In genomic region chr2:106658616-106659015, GRCh38 we compare ENCODE assay signal across 34 cellular contexts.
"Had no signal": no experiment of that assay in that cellular context is flagged by ENCODE, and none has a peak within 500 bp of the region (broad histone marks: within the 10 kb centered on the region; RNA-seq: fewer than 3 reads in every experiment).

No MANE protein-coding gene starts in this region.

- H3K9me3 ChIP-seq: MG63 had no signal

- H3K4me3 ChIP-seq: MG63 had no signal

- DNase-seq: Karpas-422, Kasumi-1, MG63, MM.1S, MV-4-11, NCI-H1048, NCI-H1092, NCI-H1092 treated with DMSO at 0.1 percent for 48 hours, NCI-H1105, NCI-H1105 treated with DMSO at 0.1 percent for 48 hours, NCI-H1417, NCI-H1417 treated with DMSO at 0.1 percent for 48 hours, NCI-H1436, NCI-H1436 treated with DMSO at 0.1 percent for 48 hours, NCI-H146, NCI-H1694, NCI-H1694 treated with DMSO at 0.1 percent for 48 hours, NCI-H187, NCI-H187 treated with DMSO at 0.1 percent for 48 hours, NCI-H1930, NCI-H2029, NCI-H2029 treated with DMSO at 0.1 percent for 48 hours, NCI-H2081, NCI-H2081 treated with DMSO at 0.1 percent for 48 hours, NCI-H2107, NCI-H2171, NCI-H2171 treated with DMSO at 0.1 percent for 48 hours, NCI-H2227 treated with DMSO at 0.1 percent for 48 hours, NCI-H226, NCI-H345, NCI-H446, NCI-H446 treated with DMSO at 0.1 percent for 48 hours, NCI-H510A, NCI-H510A treated with DMSO at 0.1 percent for 48 hours had no signal

- H3K36me3 ChIP-seq: MG63 had no signal

- H3K27me3 ChIP-seq: MG63 had no signal
